Comparison of ENCODE assay signal across 1 cellular context in genomic region chr20:11207749-11208502, GRCh38.
TF ChIP-seq lines count a peak whose summit lies in the region.

No MANE protein-coding gene starts in this region.

TF ChIP-seq in A549, 52 proteins besides CTCF, POLR2A, EP300 and RAD21 (continued from another document):
- TF ChIP-seq CHD2 (IDR thresholded peaks at IDR 0.05; ENCODE audit: low read length, partially characterized antibody) (no peak), POLR2AphosphoS2 (conservative IDR thresholded peaks at IDR 0.05; ENCODE audit: low read length) (no peak), NR3C1 (IDR thresholded peaks at IDR 0.05) (no peak), NPAS2 (CRISPR knock-in tag; IDR thresholded peaks at IDR 0.05; ENCODE audit: borderline replicate concordance) (no peak), MAFK (IDR thresholded peaks at IDR 0.05; ENCODE audit: partially characterized antibody) (peak; percentile 53), RFX5 (IDR thresholded peaks at IDR 0.05) (no peak), CHD4 (IDR thresholded peaks at IDR 0.05; ENCODE audit: borderline replicate concordance) (no peak; the same call in 1 of the 2 replicates), ZNF302 (CRISPR knock-in tag; IDR thresholded peaks at IDR 0.05) (no peak), TP53 (CRISPR knock-in tag; IDR thresholded peaks at IDR 0.05) (no peak), HOXB13 (CRISPR knock-in tag; IDR thresholded peaks at IDR 0.05; ENCODE audit: low read depth) (peak; percentile 60; the same call in 1 of the 2 replicates), SMC3 (IDR thresholded peaks at IDR 0.05) (peak; percentile 79), PHF8 (IDR thresholded peaks at IDR 0.05; ENCODE audit: borderline replicate concordance, low read depth) (no peak), BCL3 (IDR thresholded peaks at IDR 0.05) (peak; percentile 80; the same call in 2 of the 3 replicates), ZC3H11A (IDR thresholded peaks at IDR 0.05) (no peak), JUN (IDR thresholded peaks at IDR 0.05) (peak; percentile 87 to 89), ESRRA (IDR thresholded peaks at IDR 0.05; ENCODE audit: borderline replicate concordance, low read length) (peak; percentile 90), USF2 (IDR thresholded peaks at IDR 0.05) (no peak), FOSL2 (IDR thresholded peaks at IDR 0.05) (peak; percentile 95), FOSL2 (CRISPR knock-in tag; IDR thresholded peaks at IDR 0.05) (peak; percentile 96), GATA3 (IDR thresholded peaks at IDR 0.05; ENCODE audit: borderline replicate concordance) (peak; percentile 89; the same call in 1 of the 2 replicates), SREBF2 (IDR thresholded peaks at IDR 0.05) (no peak), CBX8 (IDR thresholded peaks at IDR 0.05) (no peak), HOXA7 (CRISPR knock-in tag; IDR thresholded peaks at IDR 0.05) (no peak), RCOR1 (IDR thresholded peaks at IDR 0.05; ENCODE audit: low read depth, low read length) (peak; percentile 91; the same call in 1 of the 2 replicates), EHMT2 (IDR thresholded peaks at IDR 0.05; ENCODE audit: low read depth) (no peak), ATOH8 (CRISPR knock-in tag; IDR thresholded peaks at IDR 0.05; ENCODE audit: low read depth) (no peak), FOXS1 (CRISPR knock-in tag; IDR thresholded peaks at IDR 0.05) (peak; percentile 79; the same call in 1 of the 2 replicates), TFCP2L1 (CRISPR knock-in tag; IDR thresholded peaks at IDR 0.05) (no peak), MAZ (IDR thresholded peaks at IDR 0.05; ENCODE audit: borderline replicate concordance, low read depth, low read length) (no peak)
- TF ChIP-seq, protein P1, sequence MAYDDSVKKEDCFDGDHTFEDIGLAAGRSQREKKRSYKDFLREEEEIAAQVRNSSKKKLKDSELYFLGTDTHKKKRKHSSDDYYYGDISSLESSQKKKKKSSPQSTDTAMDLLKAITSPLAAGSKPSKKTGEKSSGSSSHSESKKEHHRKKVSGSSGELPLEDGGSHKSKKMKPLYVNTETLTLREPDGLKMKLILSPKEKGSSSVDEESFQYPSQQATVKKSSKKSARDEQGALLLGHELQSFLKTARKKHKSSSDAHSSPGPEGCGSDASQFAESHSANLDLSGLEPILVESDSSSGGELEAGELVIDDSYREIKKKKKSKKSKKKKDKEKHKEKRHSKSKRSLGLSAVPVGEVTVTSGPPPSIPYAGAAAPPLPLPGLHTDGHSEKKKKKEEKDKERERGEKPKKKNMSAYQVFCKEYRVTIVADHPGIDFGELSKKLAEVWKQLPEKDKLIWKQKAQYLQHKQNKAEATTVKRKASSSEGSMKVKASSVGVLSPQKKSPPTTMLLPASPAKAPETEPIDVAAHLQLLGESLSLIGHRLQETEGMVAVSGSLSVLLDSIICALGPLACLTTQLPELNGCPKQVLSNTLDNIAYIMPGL (CRISPR knock-in tag; IDR thresholded peaks at IDR 0.05; ENCODE audit: borderline replicate concordance): no peak
- TF ChIP-seq, protein P2, sequence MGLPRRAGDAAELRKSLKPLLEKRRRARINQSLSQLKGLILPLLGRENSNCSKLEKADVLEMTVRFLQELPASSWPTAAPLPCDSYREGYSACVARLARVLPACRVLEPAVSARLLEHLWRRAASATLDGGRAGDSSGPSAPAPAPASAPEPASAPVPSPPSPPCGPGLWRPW (IDR thresholded peaks at IDR 0.05): no peak
- TF ChIP-seq, protein P3, sequence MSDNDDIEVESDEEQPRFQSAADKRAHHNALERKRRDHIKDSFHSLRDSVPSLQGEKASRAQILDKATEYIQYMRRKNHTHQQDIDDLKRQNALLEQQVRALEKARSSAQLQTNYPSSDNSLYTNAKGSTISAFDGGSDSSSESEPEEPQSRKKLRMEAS (IDR thresholded peaks at IDR 0.05): peak; percentile 86
- TF ChIP-seq, protein P4, sequence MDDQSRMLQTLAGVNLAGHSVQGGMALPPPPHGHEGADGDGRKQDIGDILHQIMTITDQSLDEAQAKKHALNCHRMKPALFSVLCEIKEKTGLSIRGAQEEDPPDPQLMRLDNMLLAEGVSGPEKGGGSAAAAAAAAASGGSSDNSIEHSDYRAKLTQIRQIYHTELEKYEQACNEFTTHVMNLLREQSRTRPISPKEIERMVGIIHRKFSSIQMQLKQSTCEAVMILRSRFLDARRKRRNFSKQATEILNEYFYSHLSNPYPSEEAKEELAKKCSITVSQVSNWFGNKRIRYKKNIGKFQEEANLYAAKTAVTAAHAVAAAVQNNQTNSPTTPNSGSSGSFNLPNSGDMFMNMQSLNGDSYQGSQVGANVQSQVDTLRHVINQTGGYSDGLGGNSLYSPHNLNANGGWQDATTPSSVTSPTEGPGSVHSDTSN (IDR thresholded peaks at IDR 0.05): peak; percentile 67; the same call in 1 of the 2 replicates
